20 cellular contexts compared by ENCODE assay signal in the genomic region with DNA sequence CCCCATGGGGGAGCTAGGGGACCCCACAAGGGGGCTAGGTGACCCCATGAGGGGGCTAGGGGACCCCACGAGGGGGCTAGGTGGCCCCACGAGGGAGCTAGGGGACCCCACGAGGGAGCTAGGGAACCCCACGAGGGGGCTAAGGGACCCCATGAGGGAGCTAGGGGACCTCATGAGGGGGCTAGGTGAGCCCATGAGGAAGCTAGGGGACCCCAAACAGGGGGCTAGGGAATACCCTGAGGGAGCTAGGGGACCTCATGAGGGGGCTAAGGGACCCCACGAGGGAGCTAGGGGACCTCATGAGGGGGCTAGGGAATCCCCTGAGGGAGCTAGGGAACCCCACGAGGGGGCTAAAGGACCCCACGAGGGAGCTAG. TPM values are rescaled to one million over a fixed set of nuclear protein-coding genes. Genes with fewer than 3 reads are reported as not detected.
DNase-seq lines count a peak whose midpoint lies in the region; ATAC-seq and TF ChIP-seq lines count a peak whose summit lies in the region.
"Had no signal": no experiment of that assay in that cellular context is flagged by ENCODE, and none has a peak within 500 bp of the region (broad histone marks: within the 10 kb centered on the region; RNA-seq: fewer than 3 reads in every experiment).

No MANE protein-coding gene starts in this region.

- H3K36me3 Mint-ChIP-seq in activated CD4-positive, alpha-beta memory T cell treated with anti-CD3 and anti-CD28 coated beads, Interleukin-2, amount 10 ng/mL, durations not matched to agents 7 days and 5 days (ENCODE audit: low read depth): no peaks in the 10 kb centered on the region
- H3K36me3 Mint-ChIP-seq in activated CD4-positive, alpha-beta memory T cell treated with anti-CD3 and anti-CD28 coated beads for 36 hours: no peaks in the 10 kb centered on the region
- H3K36me3 Mint-ChIP-seq in effector memory CD8-positive, alpha-beta T cell (ENCODE audit: insufficient read depth): peaks cover 11% of the 10 kb centered on the region
- H3K36me3 Mint-ChIP-seq: CD4-positive, CD25-positive, alpha-beta regulatory T cell; IgD-negative memory B cell had no signal

- peaks cover 3% of the 10 kb centered on the region for H3K27me3 Mint-ChIP-seq in activated CD4-positive, alpha-beta memory T cell treated with anti-CD3 and anti-CD28 coated beads, Interleukin-2, amount 10 ng/mL, durations not matched to agents 7 days and 5 days
- H3K27me3 Mint-ChIP-seq in activated CD4-positive, alpha-beta memory T cell treated with anti-CD3 and anti-CD28 coated beads for 36 hours: no peaks in the 10 kb centered on the region
- H3K27me3 Mint-ChIP-seq in effector memory CD8-positive, alpha-beta T cell: no peaks in the 10 kb centered on the region
- H3K27me3 Mint-ChIP-seq: CD4-positive, CD25-positive, alpha-beta regulatory T cell had no signal

- H3K4me3 Mint-ChIP-seq in activated CD4-positive, alpha-beta memory T cell treated with anti-CD3 and anti-CD28 coated beads, Interleukin-2, amount 10 ng/mL, durations not matched to agents 7 days and 5 days: no peak overlapping the region
- H3K4me3 Mint-ChIP-seq in activated CD4-positive, alpha-beta memory T cell treated with anti-CD3 and anti-CD28 coated beads for 36 hours: no peak overlapping the region
- H3K4me3 Mint-ChIP-seq in effector memory CD8-positive, alpha-beta T cell: no peak overlapping the region
- H3K4me3 Mint-ChIP-seq: CD4-positive, CD25-positive, alpha-beta regulatory T cell had no signal

- no peaks in the 10 kb centered on the region for H3K9me3 ChIP-seq in sigmoid colon
- H3K9me3 ChIP-seq: HAP-1 had no signal

- ATAC-seq in effector memory CD8-positive, alpha-beta T cell (replicated peaks): no peak
- ATAC-seq in HG02763 (IDR thresholded peaks at IDR 0.05; ENCODE audit: unreplicated experiment) (no peak), GM21423 (IDR thresholded peaks at IDR 0.05; ENCODE audit: unreplicated experiment) (no peak)

- peak; percentile 14 for DNase-seq in activated CD4-positive, alpha-beta memory T cell treated with anti-CD3 and anti-CD28 coated beads, Interleukin-2, amount 10 ng/mL, durations not matched to agents 7 days and 5 days
- DNase-seq in activated CD4-positive, alpha-beta memory T cell treated with anti-CD3 and anti-CD28 coated beads for 36 hours: no peak
- no peak for DNase-seq in effector memory CD8-positive, alpha-beta T cell
- DNase-seq in sigmoid colon: peak; percentile 14
- no peak for DNase-seq in medulla oblongata (ENCODE audit: extremely low spot score)
- no peak for DNase-seq in cerebellar nuclear complex (lab: John Stamatoyannopoulos, UW)
- DNase-seq: Calu3; CD4-positive, CD25-positive, alpha-beta regulatory T cell; DMS79; GOT3 had no signal

- H3K27ac Mint-ChIP-seq in activated CD4-positive, alpha-beta memory T cell treated with anti-CD3 and anti-CD28 coated beads, Interleukin-2, amount 10 ng/mL, durations not matched to agents 7 days and 5 days: no peak overlapping the region
- H3K27ac Mint-ChIP-seq in activated CD4-positive, alpha-beta memory T cell treated with anti-CD3 and anti-CD28 coated beads for 36 hours: no peak overlapping the region
- peak overlapping the region; percentile 93 to 98 for H3K27ac Mint-ChIP-seq in effector memory CD8-positive, alpha-beta T cell

- H3K9me3 Mint-ChIP-seq in activated CD4-positive, alpha-beta memory T cell treated with anti-CD3 and anti-CD28 coated beads, Interleukin-2, amount 10 ng/mL, durations not matched to agents 7 days and 5 days: no peaks in the 10 kb centered on the region
- H3K9me3 Mint-ChIP-seq in activated CD4-positive, alpha-beta memory T cell treated with anti-CD3 and anti-CD28 coated beads for 36 hours: no peaks in the 10 kb centered on the region
- H3K9me3 Mint-ChIP-seq in effector memory CD8-positive, alpha-beta T cell: no peaks in the 10 kb centered on the region
- H3K9me3 Mint-ChIP-seq: CD4-positive, CD25-positive, alpha-beta regulatory T cell; IgD-negative memory B cell had no signal

- TF ChIP-seq CTCF in sigmoid colon (IDR thresholded peaks at IDR 0.05): no peak

- peaks cover 37% of the 10 kb centered on the region for H3K4me1 Mint-ChIP-seq in activated CD4-positive, alpha-beta memory T cell treated with anti-CD3 and anti-CD28 coated beads, Interleukin-2, amount 10 ng/mL, durations not matched to agents 7 days and 5 days
- peaks cover 42% of the 10 kb centered on the region for H3K4me1 Mint-ChIP-seq in activated CD4-positive, alpha-beta memory T cell treated with anti-CD3 and anti-CD28 coated beads for 36 hours (ENCODE audit: low read depth)
- H3K4me1 Mint-ChIP-seq in effector memory CD8-positive, alpha-beta T cell (ENCODE audit: low read depth in 2 of 2): peaks cover 52 to 56% of the 10 kb centered on the region in 2 donors

- H3K36me3 ChIP-seq in sigmoid colon: no peaks in the 10 kb centered on the region
- H3K36me3 ChIP-seq: HAP-1 had no signal

- POLR2A ChIA-PET in activated CD4-positive, alpha-beta memory T cell treated with anti-CD3 and anti-CD28 coated beads, Interleukin-2, amount 10 ng/mL, durations not matched to agents 7 days and 5 days (lab: Charles Lee): interaction anchor here (0.9 kb wide), 1 partner anchor 82 kb away, joined by 3 read pairs; no protein-coding TSS in a partner anchor
- POLR2A ChIA-PET in activated CD4-positive, alpha-beta memory T cell treated with anti-CD3 and anti-CD28 coated beads for 36 hours (lab: Charles Lee): no interaction called here

- intact Hi-C loops in activated CD4-positive, alpha-beta memory T cell treated with anti-CD3 and anti-CD28 coated beads for 36 hours (cut with micrococcal nuclease): no loop called here
- intact Hi-C loops in sigmoid colon (cut with DNase I): no loop called here

- 75 to 86% methylated on average over 7 of the region's 7 CpGs for WGBS in sigmoid colon, 2 donors

- peaks cover 0 to 14% (median 5%) of the 10 kb centered on the region in 3 donors for H3K27me3 ChIP-seq in sigmoid colon

- TF ChIP-seq EP300 in sigmoid colon (IDR thresholded peaks at IDR 0.05): no peak

- TF ChIP-seq POLR2A in sigmoid colon (IDR thresholded peaks at IDR 0.05): no peak

- H3K27ac ChIP-seq in sigmoid colon: no peak overlapping the region
- H3K27ac ChIP-seq: 22Rv1 had no signal

- H3K4me3 ChIP-seq in sigmoid colon: no peak overlapping the region
- H3K4me3 ChIP-seq: GM12878, HAP-1 had no signal

- H3K4me1 ChIP-seq in sigmoid colon: no peaks in the 10 kb centered on the region
- H3K4me1 ChIP-seq: HAP-1 had no signal

- CTCF ChIA-PET in activated CD4-positive, alpha-beta memory T cell treated with anti-CD3 and anti-CD28 coated beads, Interleukin-2, amount 10 ng/mL, durations not matched to agents 7 days and 5 days (lab: Charles Lee): interaction anchor here (0.6 to 1.9 kb wide), 3 partner anchors 15 to 588 kb away, joined by 4 to 5 read pairs (median 4); no protein-coding TSS in a partner anchor
- CTCF ChIA-PET in activated CD4-positive, alpha-beta memory T cell treated with anti-CD3 and anti-CD28 coated beads for 36 hours (lab: Charles Lee): interaction anchor here (1.9 to 3.3 kb wide), 2 partner anchors 16 to 130 kb away, joined by 6 to 11 read pairs; no protein-coding TSS in a partner anchor

RNA-seq across cellular contexts. Expression of gene DMRTB1, which starts 50.5 kb away (rescaled TPM):
- total RNA-seq in activated CD4-positive, alpha-beta memory T cell treated with anti-CD3 and anti-CD28 coated beads, Interleukin-2, amount 10 ng/mL, durations not matched to agents 7 days and 5 days: not detected
- total RNA-seq in activated CD4-positive, alpha-beta memory T cell treated with anti-CD3 and anti-CD28 coated beads for 36 hours: not detected
- total RNA-seq in sigmoid colon: not detected
- not detected for polyA plus RNA-seq in sigmoid colon
- total RNA-seq: A673; Calu3; CD4-positive, CD25-positive, alpha-beta regulatory T cell; G401; GM12878; HT1080 had no signal
- polyA plus RNA-seq: BJ; CD4-positive, CD25-positive, alpha-beta regulatory T cell; GM12878; IgD-negative memory B cell had no signal

Comparison
In these comparisons a context has a peak if more than half of its experiments do, and no peak if none do; other contexts are left out.
1. DNase-seq: peak in activated CD4-positive, alpha-beta memory T cell treated with anti-CD3 and anti-CD28 coated beads, Interleukin-2, amount 10 ng/mL, durations not matched to agents 7 days and 5 days (single experiment) and sigmoid colon (single experiment); none in activated CD4-positive, alpha-beta memory T cell treated with anti-CD3 and anti-CD28 coated beads for 36 hours (single experiment), effector memory CD8-positive, alpha-beta T cell (0 of 3), medulla oblongata (single experiment) and cerebellar nuclear complex (0 of 2).
2. H3K27ac Mint-ChIP-seq: peak in effector memory CD8-positive, alpha-beta T cell (2 of 2); none in activated CD4-positive, alpha-beta memory T cell treated with anti-CD3 and anti-CD28 coated beads, Interleukin-2, amount 10 ng/mL, durations not matched to agents 7 days and 5 days (single experiment) and activated CD4-positive, alpha-beta memory T cell treated with anti-CD3 and anti-CD28 coated beads for 36 hours (single experiment).